17 cellular contexts compared by ENCODE assay signal in genomic region chr19:38726761-38727301, GRCh38. TPM values are rescaled to one million over a fixed set of nuclear protein-coding genes. Genes with fewer than 3 reads are reported as not detected.
DNase-seq lines count a peak whose midpoint lies in the region; ATAC-seq, FAIRE-seq and TF ChIP-seq lines count a peak whose summit lies in the region.
"Had no signal": no experiment of that assay in that cellular context is flagged by ENCODE, and none has a peak within 500 bp of the region (broad histone marks: within the 10 kb centered on the region; RNA-seq: fewer than 3 reads in every experiment).

No MANE protein-coding gene starts in this region.

- H3K14ac ChIP-seq in neuronal stem cell (ENCODE audit: low read length) = no peak overlapping the region

- peak; percentile 22 for DNase-seq in stimulated activated CD4-positive, alpha-beta T cell treated with anti-CD3 and anti-CD28 coated beads, Interleukin-15, amount 100 ng/mL, for 24 hours
- DNase-seq in stimulated activated CD4-positive, alpha-beta T cell treated with anti-CD3 and anti-CD28 coated beads, Interleukin-2, amount 100 ng/mL, for 24 hours = no peak
- DNase-seq in neuronal stem cell (ENCODE audit: low spot score) = no peak
- no peak for DNase-seq in vagina (ENCODE audit: extremely low spot score in 2 of 2)
- no peak for DNase-seq in Kasumi-1 (lab: John Stamatoyannopoulos, UW)
- DNase-seq in GM19239 (ENCODE audit: insufficient read length, low spot score) = no peak
- DNase-seq: brain microvascular endothelial cell, NCI-H187 treated with DMSO at 0.1 percent for 48 hours, SJCRH30 had no signal

- WGBS in neuronal stem cell (ENCODE audit: extremely low coverage in 2 of 2, insufficient read length in 2 of 2, insufficient replicate concordance in 1 of 2), 2 donors = no CpG with 5 or more reads among the region's 30 CpGs

- no peak overlapping the region for H3K4me2 ChIP-seq in neuronal stem cell (ENCODE audit: insufficient read depth, low read length, poor library complexity, severe bottlenecking)
- H3K4me2 ChIP-seq: hepatocyte had no signal

- peaks cover 20% of the 10 kb centered on the region for H3K79me1 ChIP-seq in neuronal stem cell (ENCODE audit: low read depth, low read length)

- H3K9ac ChIP-seq in neuronal stem cell (ENCODE audit: low read depth, low read length, poor library complexity) = no peak overlapping the region

- H2BK120ac ChIP-seq in neuronal stem cell (ENCODE audit: low read depth, low read length) = no peak overlapping the region

- intact Hi-C loops in vagina (cut with DNase I) = no loop called here

- peaks cover 3 to 5% of the 10 kb centered on the region in 2 donors for H3K4me1 ChIP-seq in neuronal stem cell (ENCODE audit: control insufficient read depth in 2 of 2, insufficient read depth in 1 of 2, low read depth in 1 of 2, low read length in 2 of 2)
- peaks cover 14% of the 10 kb centered on the region for H3K4me1 ChIP-seq in vagina

- no peak overlapping the region for H3K4ac ChIP-seq in neuronal stem cell (ENCODE audit: low read length)

- H3K36me3 ChIP-seq in neuronal stem cell (replicated peaks in 1 of 2; ENCODE audit: control insufficient read depth in 2 of 2, insufficient read depth in 2 of 2, low read length in 2 of 2) (peaks cover 69 to 96% of the 10 kb centered on the region in 2 donors), vagina (peaks cover 0 to 87% of the 10 kb centered on the region in 2 donors)

- no peak for TF ChIP-seq CTCF in vagina (IDR thresholded peaks at IDR 0.05)

- H3K18ac ChIP-seq in neuronal stem cell (ENCODE audit: low read length) = no peak overlapping the region

- H4K91ac ChIP-seq in neuronal stem cell (ENCODE audit: low read depth, low read length, poor library complexity) = no peak overlapping the region

- TF ChIP-seq POLR2A in vagina (IDR thresholded peaks at IDR 0.05) = no peak

- FAIRE-seq in GM19239 (lab: Jason Lieb, UNC) = no peak
- FAIRE-seq: endothelial cell of umbilical vein, GM18507, H54 had no signal

- H3K9me3 ChIP-seq in neuronal stem cell (replicated peaks in 1 of 2; ENCODE audit: control insufficient read depth in 2 of 2, insufficient read depth in 1 of 2, low read depth in 1 of 2, low read length in 2 of 2) = no peaks in the 10 kb centered on the region
- no peaks in the 10 kb centered on the region for H3K9me3 ChIP-seq in vagina
- H3K9me3 ChIP-seq: SJCRH30 had no signal

- no peaks in the 10 kb centered on the region for H3K27me3 ChIP-seq in neuronal stem cell (ENCODE audit: control insufficient read depth in 3 of 3, insufficient read depth in 3 of 3, low read depth in 1 of 3, low read length in 3 of 3)
- no peaks in the 10 kb centered on the region for H3K27me3 ChIP-seq in vagina
- H3K27me3 ChIP-seq: brain microvascular endothelial cell, hepatocyte, SJCRH30 had no signal

- H2AK5ac ChIP-seq in neuronal stem cell (ENCODE audit: low read depth, low read length) = no peak overlapping the region

- no peak overlapping the region for H3K4me3 ChIP-seq in neuronal stem cell (ENCODE audit: low read length in 2 of 2)
- H3K4me3 ChIP-seq in vagina = no peak overlapping the region
- H3K4me3 ChIP-seq: hepatocyte, SJCRH30 had no signal

- H2BK15ac ChIP-seq in neuronal stem cell (ENCODE audit: low read length) = no peak overlapping the region

- H2BK12ac ChIP-seq in neuronal stem cell (ENCODE audit: low read length) = no peak overlapping the region

- H2AFZ ChIP-seq in neuronal stem cell (ENCODE audit: low read length) = no peak overlapping the region
- H2AFZ ChIP-seq: hepatocyte had no signal

- peak overlapping the region; percentile 66 for H2BK5ac ChIP-seq in neuronal stem cell (ENCODE audit: low read length)

- H3K27ac ChIP-seq in cingulate gyrus (ENCODE audit: low read depth, low read length) (peak overlapping the region; percentile 29), neuronal stem cell (replicated peaks; ENCODE audit: low read length) (no peak overlapping the region), vagina (peak overlapping the region; percentile 9)
- H3K27ac ChIP-seq: brain microvascular endothelial cell, C4-2B, hepatocyte, SJCRH30 had no signal

- H3K23ac ChIP-seq in neuronal stem cell (ENCODE audit: low read depth, low read length, poor library complexity) = peak overlapping the region; percentile 73

- no peak overlapping the region for H4K8ac ChIP-seq in neuronal stem cell (ENCODE audit: low read depth, low read length)

- ATAC-seq in GM21528 (IDR thresholded peaks at IDR 0.05; ENCODE audit: low FRiP score, unreplicated experiment) = no peak

RNA-seq across cellular contexts. Expression of gene CAPN12, which starts 17.4 kb away (rescaled TPM):
- 5.6 TPM for polyA plus RNA-seq in neuronal stem cell (2013, experiment 1 of 2)
- polyA plus RNA-seq in neuronal stem cell (2013, experiment 2 of 2) = 5.2 TPM
- 9.6 TPM for total RNA-seq in vagina
- total RNA-seq: endothelial cell of umbilical vein, SJCRH30 had no signal

RNA-seq across cellular contexts. Expression of gene LGALS7, which starts 46.5 kb away (rescaled TPM):
- polyA plus RNA-seq in neuronal stem cell (2013, experiment 1 of 2) = 0.18 TPM
- polyA plus RNA-seq in neuronal stem cell (2013, experiment 2 of 2) = not detected
- total RNA-seq in vagina = 269 TPM
- total RNA-seq: endothelial cell of umbilical vein, hepatocyte, omental fat pad had no signal
- polyA plus RNA-seq: endothelial cell of umbilical vein had no signal
